In the genomic region with DNA sequence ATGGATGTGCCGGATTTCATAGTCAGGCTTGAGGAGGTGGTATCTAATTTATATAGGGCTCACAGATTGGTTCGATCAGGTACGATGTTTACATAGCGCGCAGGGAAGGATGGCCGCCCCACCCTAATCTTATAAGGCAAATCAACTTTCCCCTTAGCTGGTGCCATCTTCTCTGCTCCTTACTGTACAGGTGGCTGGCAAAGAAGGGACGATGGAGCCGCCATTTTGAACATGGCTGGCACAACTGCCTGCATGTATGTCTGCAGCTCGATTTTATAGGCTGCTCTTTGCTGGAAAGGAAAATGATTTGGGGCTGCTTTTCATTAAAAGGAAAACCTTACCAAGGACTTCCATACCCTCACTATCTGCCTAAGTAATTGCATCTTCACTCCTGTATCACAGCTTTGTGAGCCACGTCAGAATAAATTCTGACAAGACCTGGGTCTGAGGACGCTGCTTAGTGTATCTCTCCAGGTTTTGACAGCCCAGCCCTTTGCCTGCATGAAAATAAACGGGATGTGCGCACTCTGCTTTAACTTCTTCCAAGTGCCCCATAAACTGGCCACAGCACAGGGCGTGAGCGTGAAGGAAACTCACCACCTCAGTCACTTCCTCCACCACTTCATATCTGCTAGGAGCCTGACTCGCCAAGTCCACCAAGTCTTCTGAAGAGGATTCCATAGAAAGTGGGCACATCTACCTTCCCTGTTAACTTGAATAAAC, we compare ENCODE assay signal across 1 cellular context.
TF ChIP-seq lines count a peak whose summit lies in the region.

No MANE protein-coding gene starts in this region.

TF ChIP-seq in SK-N-SH treated with all-trans-retinoic acid at 6 μM for 48 hours, 23 proteins besides CTCF, POLR2A, EP300 and RAD21 (continued from another document):
- TF ChIP-seq POU6F1 (CRISPR knock-in tag; IDR thresholded peaks at IDR 0.05; ENCODE audit: borderline replicate concordance, low read depth), result no peak
- no peak for TF ChIP-seq ISL1 (CRISPR knock-in tag; IDR thresholded peaks at IDR 0.05)
- no peak for TF ChIP-seq SNAI2 (CRISPR knock-in tag; IDR thresholded peaks at IDR 0.05)
- TF ChIP-seq RARB (CRISPR knock-in tag; IDR thresholded peaks at IDR 0.05), result no peak
- no peak for TF ChIP-seq ZFP30 (CRISPR knock-in tag; IDR thresholded peaks at IDR 0.05)
- no peak for TF ChIP-seq ZNF565 (CRISPR knock-in tag; conservative IDR thresholded peaks at IDR 0.05; ENCODE audit: low read depth)
